9 cellular contexts compared by ENCODE assay signal in the genomic region with DNA sequence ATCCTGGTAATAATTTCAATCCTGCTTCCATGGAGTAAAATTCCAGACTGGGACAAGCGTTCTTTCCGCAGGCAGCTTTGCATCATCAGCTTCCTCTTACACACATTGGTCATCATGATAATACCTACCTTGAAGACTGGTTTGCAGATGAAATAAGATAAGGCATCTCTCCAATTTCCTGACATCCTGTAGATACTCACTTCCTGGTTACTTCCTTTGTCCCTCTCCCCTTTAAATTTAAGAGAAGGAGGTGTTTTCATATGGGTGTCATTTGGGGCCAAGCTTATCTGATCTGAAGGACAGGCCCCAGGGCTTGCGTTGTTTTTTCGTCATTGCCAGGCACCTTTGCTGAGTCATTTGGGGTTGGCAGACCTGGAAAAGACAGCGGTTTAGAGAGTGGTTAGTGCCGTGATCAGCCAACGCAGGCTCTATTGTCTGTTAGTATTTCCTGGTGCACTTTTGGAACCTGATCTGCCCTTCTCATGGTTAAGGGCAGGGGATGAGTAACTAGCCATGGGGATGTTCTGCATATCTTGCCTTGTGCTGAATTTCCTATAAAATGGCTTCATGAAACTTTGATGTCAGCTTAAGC. TPM values are rescaled to one million over a fixed set of nuclear protein-coding genes. Genes with fewer than 3 reads are reported as not detected.
DNase-seq lines count a peak whose midpoint lies in the region; ATAC-seq, FAIRE-seq and TF ChIP-seq lines count a peak whose summit lies in the region.
"Had no signal": no experiment of that assay in that cellular context is flagged by ENCODE, and none has a peak within 500 bp of the region (broad histone marks: within the 10 kb centered on the region; RNA-seq: fewer than 3 reads in every experiment).

No MANE protein-coding gene starts in this region.

- no peak for FAIRE-seq in A549 (lab: Jason Lieb, UNC)

- H3K4me3 ChIP-seq in A549 = peak overlapping the region; percentile 48
- H3K4me3 ChIP-seq in MG63 = no peak overlapping the region
- H3K4me3 ChIP-seq in testis = no peak overlapping the region

- TF ChIP-seq POLR2A in A549 (IDR thresholded peaks at IDR 0.05; ENCODE audit: low read length) (peak; percentile 20; the same call in 1 of the 2 replicates), testis (IDR thresholded peaks at IDR 0.05) (no peak)

- no peaks in the 10 kb centered on the region for H3K27me3 ChIP-seq in MG63
- H3K27me3 ChIP-seq in testis = no peaks in the 10 kb centered on the region

- intact Hi-C loops in testis (cut with DNase I; ENCODE audit: low total_unique reads) = no loop called here

- DNase-seq in A549 (ENCODE audit: low read depth in 1 of 2, low spot score in 1 of 2) = peak; percentile 81 to 97
- peak; percentile 25 for DNase-seq in MG63
- DNase-seq in activated CD8-positive, alpha-beta memory T cell treated with anti-CD3 and anti-CD28 coated beads for 24 hours = peak; percentile 71
- DNase-seq in islet precursor cell = peak; percentile 96
- DNase-seq in testis = no peak
- DNase-seq in caudate nucleus (lab: John Stamatoyannopoulos, UW) = no peak
- DNase-seq: GDM1 had no signal

- TF ChIP-seq CTCF in A549 (IDR thresholded peaks at IDR 0.05) (no peak), testis (IDR thresholded peaks at IDR 0.05) (no peak)

- H3K4me1 ChIP-seq in A549 = peaks cover 75% of the 10 kb centered on the region
- H3K4me1 ChIP-seq in testis = peaks cover 9% of the 10 kb centered on the region

- peak in 1 of 2 experiments; percentile 3; a peak in 1 of 5 replicates for TF ChIP-seq RAD21 in A549 (conservative IDR thresholded peaks at IDR 0.05 in 1 of 2, IDR thresholded peaks at IDR 0.05 in 1 of 2)

- CTCF ChIA-PET in A549 (lab: Yijun Ruan, JAX) = interaction anchor here (0.7 to 1.2 kb wide), 3 partner anchors 19 to 54 kb away, joined by 3 to 4 read pairs (median 3); no protein-coding TSS in a partner anchor

- TF ChIP-seq EP300 in A549 (IDR thresholded peaks at IDR 0.05) = peak; percentile 87 to 91

- H3K9me3 ChIP-seq in A549 (no peaks in the 10 kb centered on the region), MG63 (no peaks in the 10 kb centered on the region), testis (no peaks in the 10 kb centered on the region)

- H3K4me2 ChIP-seq in A549 = peak overlapping the region; percentile 84

- peak; percentile 93 to 94 for ATAC-seq in A549
- no peak for ATAC-seq in HG03159 (IDR thresholded peaks at IDR 0.05; ENCODE audit: unreplicated experiment)
- no peak for ATAC-seq in HG03565 (IDR thresholded peaks at IDR 0.05; ENCODE audit: unreplicated experiment)

- H3K27ac ChIP-seq in A549 (peak overlapping the region; percentile 87 to 99), testis (no peak overlapping the region), caudate nucleus (ENCODE audit: low read depth, low read length) (no peak overlapping the region)

- POLR2A ChIA-PET in A549 (lab: Yijun Ruan, JAX) = interaction anchor here (0.8 to 1.3 kb wide), 4 partner anchors 9 to 22 kb away, joined by 3 to 10 read pairs (median 4); no protein-coding TSS in a partner anchor

- WGBS in A549 (ENCODE audit: missing lambda C conversion rate) = 1% methylated on average over 7 of the region's 7 CpGs
- 81 to 82% methylated on average over 7 of the region's 7 CpGs for WGBS in testis, 2 donors

- H3K36me3 ChIP-seq in MG63 (no peaks in the 10 kb centered on the region), testis (ENCODE audit: low read depth, missing control alignments) (no peaks in the 10 kb centered on the region)

TF ChIP-seq in A549, 52 proteins besides CTCF, POLR2A, EP300 and RAD21 (continues in another document):
- TF ChIP-seq REST (IDR thresholded peaks at IDR 0.05) (no peak), FOSL2 (IDR thresholded peaks at IDR 0.05) (peak; percentile 47), FOSL2 (CRISPR knock-in tag; IDR thresholded peaks at IDR 0.05) (peak; percentile 87), FOSB (CRISPR knock-in tag; IDR thresholded peaks at IDR 0.05) (no peak), MAZ (IDR thresholded peaks at IDR 0.05; ENCODE audit: borderline replicate concordance, low read depth, low read length) (no peak), ATOH8 (CRISPR knock-in tag; IDR thresholded peaks at IDR 0.05; ENCODE audit: low read depth) (peak; percentile 20; the same call in 1 of the 2 replicates), KDM5A (IDR thresholded peaks at IDR 0.05) (no peak), RARB (CRISPR knock-in tag; IDR thresholded peaks at IDR 0.05) (0 out of 2 replicates have a peak, but pooled peaks have one; percentile 47), MAX (IDR thresholded peaks at IDR 0.05) (peak; percentile 73), GATA3 (IDR thresholded peaks at IDR 0.05; ENCODE audit: borderline replicate concordance) (peak; percentile 98), HOXB13 (CRISPR knock-in tag; IDR thresholded peaks at IDR 0.05; ENCODE audit: low read depth) (no peak; the same call in 1 of the 2 replicates), PBX3 (IDR thresholded peaks at IDR 0.05) (peak; percentile 53; the same call in 1 of the 2 replicates), EHMT2 (IDR thresholded peaks at IDR 0.05; ENCODE audit: low read depth) (no peak), CHD4 (IDR thresholded peaks at IDR 0.05; ENCODE audit: borderline replicate concordance) (no peak), EHF (CRISPR knock-in tag; IDR thresholded peaks at IDR 0.05) (no peak), CBX8 (IDR thresholded peaks at IDR 0.05) (no peak), ZNF302 (CRISPR knock-in tag; IDR thresholded peaks at IDR 0.05) (no peak), ESRRA (IDR thresholded peaks at IDR 0.05; ENCODE audit: borderline replicate concordance, low read length) (peak; percentile 36; the same call in 1 of the 2 replicates), HDAC2 (IDR thresholded peaks at IDR 0.05) (no peak), PHF8 (IDR thresholded peaks at IDR 0.05; ENCODE audit: borderline replicate concordance, low read depth) (no peak), KDM1A (IDR thresholded peaks at IDR 0.05; ENCODE audit: low read depth) (no peak)

RNA-seq across cellular contexts. Expression of gene GRAMD1B, which starts 24.1 kb away (rescaled TPM):
- 108 and 113 TPM in 2 replicates for polyA plus RNA-seq in A549 (2011; rRNA removed)
- 39.1 and 47.4 TPM in 2 replicates for polyA plus RNA-seq in A549 (2012; cell fraction: cytosol; rRNA removed)
- 93.2 and 96.9 TPM in 2 replicates for polyA plus RNA-seq in A549 (2012; cell fraction: nucleus; rRNA removed)
- polyA plus RNA-seq in A549 (2017; fragmentation: RNase III; extraction: RNeasy Plus Mini Kit Qiagen cat#74134 plus additional on column Dnase treatment) = 38.4 to 55.5 TPM (median 48.9 TPM) in 3 replicates
- polyA minus RNA-seq in A549 (2011; rRNA and poly(A)+ RNA removed) = 139 and 141 TPM in 2 replicates
- total RNA-seq in MG63 (2014; rRNA removed; shearing (Covaris generic); ENCODE audit: low replicate concordance) = not detected in 2 replicates
- 10 to 100 TPM; 48.1 to 78.9 TPM for total RNA-seq in testis
- polyA plus RNA-seq in testis (ENCODE audit: insufficient read depth, low read depth, low replicate concordance) = 48.9 TPM

Comparison
In these comparisons a context has a peak if more than half of its experiments do, and no peak if none do; other contexts are left out.
1. ATAC-seq: peak in A549 (2 of 2); none in HG03159 (single experiment) and HG03565 (single experiment).
2. DNase-seq: peak in A549 (2 of 2), MG63 (single experiment), activated CD8-positive, alpha-beta memory T cell treated with anti-CD3 and anti-CD28 coated beads for 24 hours (single experiment) and islet precursor cell (single experiment); none in testis (single experiment) and caudate nucleus (0 of 61).
3. H3K27ac ChIP-seq: peak in A549 (2 of 2); none in testis (0 of 2) and caudate nucleus (single experiment).
4. RNA of gene GRAMD1B, which starts 24.1 kb away (total RNA-seq): 48.1 to 78.9 TPM in testis; not detected in MG63; every median in the first group is over 10 times any median in the second.